ENCODE assay signal across 8 cellular contexts in genomic region chr9:35072461-35073275, GRCh38. TPM values are rescaled to one million over a fixed set of nuclear protein-coding genes. Genes with fewer than 3 reads are reported as not detected.
DNase-seq lines count a peak whose midpoint lies in the region; ATAC-seq lines count a peak whose summit lies in the region.

Gene VCP, minus strand, starts transcription at chr9:35072625. Its CDS starts 272 bp downstream, at chr9:35072353.

- peak within 1 kb of the TSS; percentile 88 to 97 (median 88) for H3K27ac Mint-ChIP-seq in IgD-negative memory B cell

- H3K4me3 Mint-ChIP-seq in IgD-negative memory B cell = peak within 1 kb of the TSS; percentile 89 to 97 (median 92)

- DNase-seq in DMS 273 treated with DMSO at 0.1 percent for 48 hours (lab: John Stamatoyannopoulos, UW) = peak; percentile 96
- DNase-seq in OCI-M2 (lab: John Stamatoyannopoulos, UW; ENCODE audit: unreplicated experiment) = peak; percentile 90
- DNase-seq in activated T-cell treated with anti-CD3 and anti-CD28 coated beads for 4 hours = peak; percentile 94
- peak; percentile 97 for DNase-seq in epidermal melanocyte (ENCODE audit: insufficient read length, low spot score)
- DNase-seq in middle frontal gyrus (ENCODE audit: extremely low spot score, low spot score) = peak; percentile 99
- peak; percentile 89 to 93 for DNase-seq in stimulated activated CD8-positive, alpha-beta memory T cell treated with anti-CD3 and anti-CD28 coated beads, Interleukin-4, amount 100 ng/mL, for 1 hour (ENCODE audit: low read depth in 2 of 2, low spot score in 1 of 2)

- peaks cover 17% of the 10 kb centered on the region for H3K36me3 Mint-ChIP-seq in IgD-negative memory B cell

- peaks cover 34 to 37% (median 37%) of the 10 kb centered on the region in 3 donors for H3K4me1 Mint-ChIP-seq in IgD-negative memory B cell

- H3K27me3 Mint-ChIP-seq in IgD-negative memory B cell = no peaks in the 10 kb centered on the region

- peak; percentile 87 for ATAC-seq in GM21529 (IDR thresholded peaks at IDR 0.05; ENCODE audit: unreplicated experiment)

- no peaks in the 10 kb centered on the region for H3K9me3 Mint-ChIP-seq in IgD-negative memory B cell

RNA-seq across cellular contexts. Expression of gene VCP, which starts in this region (rescaled TPM):
- 200 TPM for polyA plus RNA-seq in IgD-negative memory B cell

Comparison
In these comparisons a context has a peak if more than half of its experiments do, and no peak if none do; other contexts are left out.
1. Peak in every context shown above with its lines: DNase-seq and ATAC-seq.